ENCODE assay signal across 16 cellular contexts in genomic region chr21:38175321-38175720, GRCh38.
A peak's percentile ranks its signal among the peaks of the same experiment; 100 is the strongest.
DNase-seq lines count a peak whose midpoint lies in the region; ATAC-seq, FAIRE-seq and TF ChIP-seq lines count a peak whose summit lies in the region.
"Had no signal": no experiment of that assay in that cellular context is flagged by ENCODE, and none has a peak within 500 bp of the region (broad histone marks: within the 10 kb centered on the region; RNA-seq: fewer than 3 reads in every experiment).

No MANE protein-coding gene starts in this region.

- H3K9me1 ChIP-seq in endothelial cell of umbilical vein (replicated peaks; ENCODE audit: control insufficient read depth, extremely low read depth, insufficient read depth, low read length), result no peaks in the 10 kb centered on the region

- BruUV-seq in endothelial cell of umbilical vein (replicated peaks; lab: Mats Ljungman, UMichigan), result no TSS peak

- POLR2A ChIA-PET in endothelial cell of umbilical vein (lab: Charles Lee), result no interaction called here

- no peak overlapping the region for H4K91ac ChIP-seq in mesenchymal stem cell (ENCODE audit: low read length)

- DNase-seq in RWPE2 (ENCODE audit: low spot score) (no peak), endothelial cell of umbilical vein (ENCODE audit: low read depth, low spot score) (peak; percentile 33), mesenchymal stem cell (no peak), thoracic aorta (ENCODE audit: low spot score) (no peak), NCI-H1436 (lab: John Stamatoyannopoulos, UW) (no peak), GDM1 (lab: John Stamatoyannopoulos, UW) (no peak)
- DNase-seq: COR-L47, KG1, NCI-H146, NCI-H2081, NCI-H510A, NCI-H82, PC-9 had no signal

- H3K4me3 ChIP-seq in RWPE2 (ENCODE audit: severe bottlenecking) (no peak overlapping the region), endothelial cell of umbilical vein (replicated peaks in 1 of 3; ENCODE audit: insufficient read depth in 1 of 3, low read depth in 1 of 3, low read length in 3 of 3) (no peak overlapping the region), mesenchymal stem cell (ENCODE audit: insufficient read depth in 1 of 2, low read depth in 1 of 2, low read length in 2 of 2) (no peak overlapping the region), thoracic aorta (no peak overlapping the region)
- H3K4me3 ChIP-seq: PC-9 had no signal

- CTCF ChIA-PET in endothelial cell of umbilical vein (lab: Charles Lee), result interaction anchor here (0.6 to 20.7 kb wide), 3 partner anchors 43 to 179 kb away, joined by 3 to 740 read pairs (median 4); no protein-coding TSS in a partner anchor

- no peak overlapping the region for H3K14ac ChIP-seq in mesenchymal stem cell (ENCODE audit: low read length in 2 of 2)

- dilution Hi-C loops in endothelial cell of umbilical vein (cut with MboI; ENCODE audit: extremely low pct_ligation_motif_present, low sequenced_read_pairs), result no loop called here

- intact Hi-C loops in endothelial cell of umbilical vein (cut with micrococcal nuclease), result no loop called here

- no peak overlapping the region for H2AFZ ChIP-seq in endothelial cell of umbilical vein (ENCODE audit: low read depth, low read length)
- no peak overlapping the region for H2AFZ ChIP-seq in mesenchymal stem cell (ENCODE audit: low read depth, low read length)
- H2AFZ ChIP-seq: PC-9 had no signal

- H2BK120ac ChIP-seq in mesenchymal stem cell (ENCODE audit: low read depth, low read length), result no peak overlapping the region

- no peak for FAIRE-seq in endothelial cell of umbilical vein (lab: Jason Lieb, UNC)
- FAIRE-seq: GM12892, H1 had no signal

- H3K27me3 ChIP-seq in RWPE2 (ENCODE audit: insufficient read depth, poor library complexity, severe bottlenecking), result no peaks in the 10 kb centered on the region
- H3K27me3 ChIP-seq in endothelial cell of umbilical vein (ENCODE audit: control insufficient read depth in 2 of 2, insufficient read depth in 2 of 2, low read length in 2 of 2), result no peaks in the 10 kb centered on the region
- no peaks in the 10 kb centered on the region for H3K27me3 ChIP-seq in mesenchymal stem cell (ENCODE audit: control insufficient read depth in 1 of 2, insufficient read depth in 1 of 2, low read length in 2 of 2)
- H3K27me3 ChIP-seq in thoracic aorta (replicated peaks; ENCODE audit: insufficient read depth), result no peaks in the 10 kb centered on the region

- no peak for TF ChIP-seq CTCF in RWPE2 (IDR thresholded peaks at IDR 0.05; ENCODE audit: poor library complexity, severe bottlenecking)
- no peak for TF ChIP-seq CTCF in endothelial cell of umbilical vein (IDR thresholded peaks at IDR 0.05; ENCODE audit: extremely low read depth in 1 of 2, insufficient read depth in 1 of 2, low read depth in 1 of 2, low read length in 2 of 2)
- no peak for TF ChIP-seq CTCF in thoracic aorta (IDR thresholded peaks at IDR 0.05)

- H3K79me2 ChIP-seq in endothelial cell of umbilical vein (ENCODE audit: control insufficient read depth, insufficient read depth, low read length), result no peaks in the 10 kb centered on the region

- no peaks in the 10 kb centered on the region for H3K36me3 ChIP-seq in RWPE2 (ENCODE audit: low read depth)
- H3K36me3 ChIP-seq in endothelial cell of umbilical vein (ENCODE audit: control insufficient read depth in 2 of 2, extremely low read depth in 1 of 2, insufficient read depth in 2 of 2, low read length in 2 of 2), result no peaks in the 10 kb centered on the region
- no peaks in the 10 kb centered on the region for H3K36me3 ChIP-seq in mesenchymal stem cell (ENCODE audit: control insufficient read depth in 1 of 2, insufficient read depth in 2 of 2, low read depth in 1 of 2, low read length in 2 of 2)
- H3K36me3 ChIP-seq in thoracic aorta, result no peaks in the 10 kb centered on the region

- H3K18ac ChIP-seq in mesenchymal stem cell (ENCODE audit: low read depth in 1 of 2, low read length in 2 of 2), result no peak overlapping the region

- H3K4me2 ChIP-seq in endothelial cell of umbilical vein (ENCODE audit: insufficient read depth, low read length), result no peak overlapping the region
- no peak overlapping the region for H3K4me2 ChIP-seq in mesenchymal stem cell (ENCODE audit: low read length, poor library complexity, severe bottlenecking)
- H3K4me2 ChIP-seq: PC-9 had no signal

- no peak overlapping the region for H3K23ac ChIP-seq in mesenchymal stem cell (ENCODE audit: low read length in 2 of 2)

- H2AK5ac ChIP-seq in mesenchymal stem cell (ENCODE audit: low read length, severe bottlenecking), result no peak overlapping the region

- H3K4ac ChIP-seq in mesenchymal stem cell (ENCODE audit: low read depth in 1 of 2, low read length in 2 of 2), result no peak overlapping the region

- peaks cover 26% of the 10 kb centered on the region for H3K4me1 ChIP-seq in RWPE2 (ENCODE audit: insufficient read depth, poor library complexity, severe bottlenecking)
- H3K4me1 ChIP-seq in endothelial cell of umbilical vein (ENCODE audit: control insufficient read depth, extremely low read depth, insufficient read depth, low read length), result peaks cover 30% of the 10 kb centered on the region
- peaks cover 8% of the 10 kb centered on the region for H3K4me1 ChIP-seq in mesenchymal stem cell (ENCODE audit: control insufficient read depth, insufficient read depth, low read depth, low read length)
- H3K4me1 ChIP-seq in thoracic aorta (ENCODE audit: control insufficient read depth in 1 of 2, low read depth in 2 of 2), result peaks cover 17 to 46% of the 10 kb centered on the region in 2 donors

- WGBS in mesenchymal stem cell, result 63% methylated on average over 1 of the region's 1 CpG

- peaks cover 3% of the 10 kb centered on the region for H3K79me1 ChIP-seq in mesenchymal stem cell (replicated peaks; ENCODE audit: low read length, poor library complexity, severe bottlenecking)

- no peak overlapping the region for H2BK12ac ChIP-seq in mesenchymal stem cell (ENCODE audit: low read length in 2 of 2)

- no peak overlapping the region for H4K8ac ChIP-seq in mesenchymal stem cell (ENCODE audit: low read length)

- no peak overlapping the region for H3K9ac ChIP-seq in endothelial cell of umbilical vein (replicated peaks; ENCODE audit: extremely low read depth, insufficient read depth, low read length)
- peak overlapping the region; percentile 65 for H3K9ac ChIP-seq in mesenchymal stem cell (ENCODE audit: low read length)

- no peak overlapping the region for H2BK15ac ChIP-seq in mesenchymal stem cell (ENCODE audit: low read depth, poor library complexity, severe bottlenecking)

- TF ChIP-seq POLR2A in endothelial cell of umbilical vein (IDR thresholded peaks at IDR 0.05; ENCODE audit: low read depth, low read length), result no peak

- no peak for ATAC-seq in RWPE2 (ENCODE audit: low read depth)
- no peak for ATAC-seq in thoracic aorta (ENCODE audit: insufficient number of reproducible peaks, low FRiP score, low read depth)
- ATAC-seq in HG02970 (IDR thresholded peaks at IDR 0.05; ENCODE audit: low FRiP score, unreplicated experiment), result no peak

- no peaks in the 10 kb centered on the region for H4K20me1 ChIP-seq in endothelial cell of umbilical vein (replicated peaks; ENCODE audit: control insufficient read depth, extremely low read depth, insufficient read depth, low read length)

- no peaks in the 10 kb centered on the region for H3K9me3 ChIP-seq in RWPE2 (ENCODE audit: severe bottlenecking)
- H3K9me3 ChIP-seq in endothelial cell of umbilical vein (replicated peaks; ENCODE audit: control insufficient read depth, insufficient read depth, low read length), result no peaks in the 10 kb centered on the region
- H3K9me3 ChIP-seq in mesenchymal stem cell (ENCODE audit: control insufficient read depth, low read length), result peaks cover 3% of the 10 kb centered on the region
- no peaks in the 10 kb centered on the region for H3K9me3 ChIP-seq in thoracic aorta

- no peak overlapping the region for H2BK5ac ChIP-seq in mesenchymal stem cell (ENCODE audit: low read depth, low read length, poor library complexity, severe bottlenecking)

- H3K27ac ChIP-seq in RWPE2 (ENCODE audit: poor library complexity, severe bottlenecking) (peak overlapping the region; percentile 27), endothelial cell of umbilical vein (ENCODE audit: insufficient read depth, low read depth, low read length) (no peak overlapping the region), mesenchymal stem cell (ENCODE audit: low read length, poor library complexity, severe bottlenecking) (no peak overlapping the region), thoracic aorta (peak overlapping the region; percentile 38 to 49)
- H3K27ac ChIP-seq: PC-9 had no signal

TF ChIP-seq in endothelial cell of umbilical vein, 7 proteins besides CTCF, POLR2A, EP300 and RAD21:
- TF ChIP-seq GATA2 (IDR thresholded peaks at IDR 0.05; ENCODE audit: insufficient read depth, insufficient read length, low read depth, low read length) (no peak), EZH2 (IDR thresholded peaks at IDR 0.05; ENCODE audit: borderline replicate concordance, low read depth, low read length, severe bottlenecking) (no peak), MYC (IDR thresholded peaks at IDR 0.05; ENCODE audit: low read depth, low read length) (no peak), JUN (IDR thresholded peaks at IDR 0.05; ENCODE audit: borderline replicate concordance, insufficient read depth, insufficient read length, low read depth) (no peak)

Comparison
In these comparisons a context has a peak if more than half of its experiments do, and no peak if none do; other contexts are left out.
1. H3K27ac ChIP-seq: peak in RWPE2 (single experiment) and thoracic aorta (2 of 2); none in endothelial cell of umbilical vein (single experiment) and mesenchymal stem cell (single experiment).